ENCODE assay signal across 8 cellular contexts in the genomic region with DNA sequence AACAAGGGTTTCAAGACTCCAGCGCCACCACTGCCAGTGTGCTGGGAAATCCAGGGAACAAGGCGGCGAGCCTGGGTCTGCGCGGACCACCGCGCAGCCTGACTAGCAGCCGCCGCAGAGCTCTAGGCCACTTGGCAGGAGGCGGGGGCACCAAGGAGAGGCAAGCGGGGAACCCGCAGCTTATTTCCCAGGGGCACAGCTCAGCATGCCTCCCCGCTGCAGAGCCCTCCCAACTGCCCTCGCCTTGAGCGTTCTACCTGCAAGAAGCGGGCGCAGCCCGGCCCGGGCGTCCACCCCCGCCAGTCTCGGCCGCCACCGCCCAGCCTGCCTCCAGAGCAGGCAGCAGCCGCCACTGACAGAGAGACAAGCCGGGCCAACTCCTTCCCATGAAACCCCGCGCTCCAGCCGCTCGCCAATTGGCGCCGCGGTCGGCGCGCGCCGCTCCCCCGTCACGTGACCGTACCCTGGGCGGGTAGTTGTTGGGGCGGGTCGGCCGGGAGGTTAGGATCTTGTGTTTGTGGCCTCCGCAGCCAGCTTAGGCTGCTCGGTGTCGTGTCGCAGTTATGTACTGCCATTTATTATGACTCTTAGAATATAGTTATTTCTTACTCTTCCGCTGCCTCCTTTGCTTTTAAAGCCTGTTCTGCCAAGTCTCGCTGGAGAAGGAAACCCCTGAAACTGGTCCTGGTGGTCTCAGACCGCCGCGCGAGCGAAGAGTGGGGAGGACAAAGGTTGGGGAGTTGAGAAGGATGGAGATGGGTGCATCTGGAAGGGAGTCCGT. TPM values are rescaled to one million over a fixed set of nuclear protein-coding genes. Genes with fewer than 3 reads are reported as not detected.
DNase-seq lines count a peak whose midpoint lies in the region; ATAC-seq, FAIRE-seq and TF ChIP-seq lines count a peak whose summit lies in the region.

Gene LNPK (minus strand): TSS at position 365 of the 781 bp plus-strand sequence. CDS start 6,683 bp downstream, outside the sequence.

- H3K36me3 ChIP-seq in adrenal gland (replicated peaks in 1 of 2) = no peaks in the 10 kb centered on the region

- no peaks in the 10 kb centered on the region for H3K27me3 ChIP-seq in adrenal gland

- intact Hi-C loops in adrenal gland (cut with DNase I) (no loop called here), left cardiac atrium (cut with DNase I) (no loop called here)

- TF ChIP-seq POLR2A in GM12892 (IDR thresholded peaks at IDR 0.05; ENCODE audit: low read depth, low read length) (peak; percentile 95), adrenal gland (IDR thresholded peaks at IDR 0.05) (peak; percentile 71 to 92)

- peak within 1 kb of the TSS; percentile 96 for H3K27ac Mint-ChIP-seq in progenitor cell of endocrine pancreas

- WGBS in adrenal gland, 4 donors = 0 to 1% (median 1%) methylated on average over 15 to 57 of the region's 57 CpGs

- H3K27ac ChIP-seq in adrenal gland = peak within 1 kb of the TSS; percentile 40 to 89 (median 83)

- DNase-seq in GM12892 (ENCODE audit: insufficient read length) (peak; percentile 82), NCI-H146 (lab: John Stamatoyannopoulos, UW) (peak; percentile 87), T-helper 1 cell (peak; percentile 82 to 94 (median 89)), adrenal gland (peak; percentile 92 to 96 (median 94)), left cardiac atrium (peak; percentile 93), progenitor cell of endocrine pancreas (ENCODE audit: low spot score, unreplicated experiment) (peak; percentile 83), ureter (ENCODE audit: low spot score) (peak; percentile 95)

- H3K4me3 Mint-ChIP-seq in progenitor cell of endocrine pancreas (ENCODE audit: low read depth) = peak within 1 kb of the TSS; percentile 87

- no peaks in the 10 kb centered on the region for H3K9me3 Mint-ChIP-seq in progenitor cell of endocrine pancreas (ENCODE audit: low read depth)

- peaks cover 5% of the 10 kb centered on the region for H3K27me3 Mint-ChIP-seq in progenitor cell of endocrine pancreas

- peaks cover 21% of the 10 kb centered on the region for H3K4me1 Mint-ChIP-seq in progenitor cell of endocrine pancreas (ENCODE audit: low read depth)

- ATAC-seq in HG02852 (IDR thresholded peaks at IDR 0.05; ENCODE audit: unreplicated experiment) = peak; percentile 90
- peak; percentile 98 to 99 for ATAC-seq in left cardiac atrium

- TF ChIP-seq CTCF in adrenal gland (IDR thresholded peaks at IDR 0.05) = no peak
- TF ChIP-seq CTCF in progenitor cell of endocrine pancreas (IDR thresholded peaks at IDR 0.05; ENCODE audit: unreplicated experiment) = no peak

- no peaks in the 10 kb centered on the region for H3K36me3 Mint-ChIP-seq in progenitor cell of endocrine pancreas (ENCODE audit: insufficient read depth)

- no peaks in the 10 kb centered on the region for H3K9me3 ChIP-seq in adrenal gland (replicated peaks in 1 of 3)

- H3K4me1 ChIP-seq in adrenal gland (replicated peaks in 1 of 2) = peaks cover 0 to 23% of the 10 kb centered on the region in 2 donors

- FAIRE-seq in GM12892 (lab: Jason Lieb, UNC) = peak; percentile 99

- H3K4me3 ChIP-seq in adrenal gland = peak within 1 kb of the TSS; percentile 72 to 93 (median 90)

RNA-seq across cellular contexts. Expression of gene LNPK, which starts in this region (rescaled TPM):
- polyA plus RNA-seq in GM12892 (2012; ENCODE audit: missing spikeins) = 22.0 TPM
- total RNA-seq in adrenal gland (10 to 100 TPM in 7 of 8 donors, 1 to 10 TPM in 1; 6.4 to 32.7 (median 19.7) TPM), left cardiac atrium (10 to 100 TPM; 28.6 to 33.4 TPM), progenitor cell of endocrine pancreas (22.7 and 30.3 TPM in 2 replicates), ureter (32.5 TPM)
- 10 to 100 TPM in 1 of 3 donors, 1 to 10 TPM in 2; 2.6 to 20.8 (median 2.9) TPM for polyA plus RNA-seq in adrenal gland

Comparison
In these comparisons a context has a peak if more than half of its experiments do, and no peak if none do; other contexts are left out.
1. Peak in every context shown above with its lines: DNase-seq, ATAC-seq, H3K4me3 ChIP-seq and H3K27ac ChIP-seq.